ENCODE assay signal across 8 cellular contexts in genomic region chr6:163457637-163458561, GRCh38. TPM values are rescaled to one million over a fixed set of nuclear protein-coding genes. Genes with fewer than 3 reads are reported as not detected.
DNase-seq lines count a peak whose midpoint lies in the region; ATAC-seq and TF ChIP-seq lines count a peak whose summit lies in the region.

No MANE protein-coding gene starts in this region.

- no peaks in the 10 kb centered on the region for H3K36me3 ChIP-seq in ovary

- no peaks in the 10 kb centered on the region for H3K27me3 Mint-ChIP-seq in naive B cell

- no peak for TF ChIP-seq EP300 in ovary (IDR thresholded peaks at IDR 0.05)

- DNase-seq in EL, result peak; percentile 91
- DNase-seq in M059J (ENCODE audit: low read depth), result peak; percentile 87
- peak; percentile 89 to 96 for DNase-seq in cardiac fibroblast (ENCODE audit: low read depth in 2 of 2)
- DNase-seq in naive B cell, result no peak
- no peak for DNase-seq in GM20000 (ENCODE audit: low spot score)
- DNase-seq in NCI-H146 treated with DMSO at 0.1 percent for 48 hours (lab: John Stamatoyannopoulos, UW; ENCODE audit: unreplicated experiment), result no peak
- DNase-seq in ovary, result no peak

- no peak overlapping the region for H3K4me3 ChIP-seq in cardiac fibroblast (replicated peaks in 1 of 2; ENCODE audit: low read depth in 2 of 2, low read length in 2 of 2)
- H3K4me3 ChIP-seq in ovary, result no peak overlapping the region

- no peak overlapping the region for H3K27ac ChIP-seq in ovary

- WGBS in ovary, 3 donors, result 62 to 71% (median 67%) methylated on average over 3 of the region's 3 CpGs

- H3K4me1 ChIP-seq in ovary (ENCODE audit: insufficient read depth), result peaks cover 7% of the 10 kb centered on the region

- H3K27ac Mint-ChIP-seq in naive B cell, result peak overlapping the region; percentile 1 to 86 (median 24)

- H3K4me1 Mint-ChIP-seq in naive B cell, result peaks cover 38 to 64% (median 62%) of the 10 kb centered on the region in 3 donors

- no peak for TF ChIP-seq CTCF in cardiac fibroblast (IDR thresholded peaks at IDR 0.05; ENCODE audit: low read depth, low read length)
- TF ChIP-seq CTCF in GM20000 (IDR thresholded peaks at IDR 0.05; ENCODE audit: extremely low read depth, missing control alignments), result no peak
- no peak for TF ChIP-seq CTCF in ovary (IDR thresholded peaks at IDR 0.05)

- ATAC-seq in naive B cell (ENCODE audit: low read depth in 2 of 2) (no peak), GM21723 (IDR thresholded peaks at IDR 0.05; ENCODE audit: unreplicated experiment) (no peak)

- intact Hi-C loops in ovary (cut with DNase I), result no loop called here

- H3K9me3 Mint-ChIP-seq in naive B cell, result no peaks in the 10 kb centered on the region

- H3K27me3 ChIP-seq in ovary, result no peaks in the 10 kb centered on the region

- no peak for TF ChIP-seq POLR2A in ovary (IDR thresholded peaks at IDR 0.05)

- no peaks in the 10 kb centered on the region for H3K9me3 ChIP-seq in ovary

- peaks cover 0 to 15% of the 10 kb centered on the region in 2 donors for H3K36me3 Mint-ChIP-seq in naive B cell

- peak overlapping the region in 1 of 8 donors; percentile 17 for H3K4me3 Mint-ChIP-seq in naive B cell

RNA-seq across cellular contexts. Expression of gene QKI, which starts 43.4 kb away (rescaled TPM):
- 106 and 142 TPM in 2 replicates for total RNA-seq in M059J (2014; rRNA removed; shearing (Covaris generic))
- polyA plus RNA-seq in naive B cell (ENCODE audit: low read depth in 6 of 6) (10 to 100 TPM; 20.4 to 67.9 (median 26.6) TPM), ovary (10 to 100 TPM; 44.6 to 93.4 TPM)
- 100 to 1,000 TPM in 6 of 7 donors, 10 to 100 TPM in 1; 88.1 to 151 (median 123) TPM for total RNA-seq in ovary

Comparison
In these comparisons a context has a peak if more than half of its experiments do, and no peak if none do; other contexts are left out.
1. DNase-seq: peak in EL (single experiment), M059J (single experiment) and cardiac fibroblast (2 of 2); none in naive B cell (single experiment), GM20000 (single experiment), NCI-H146 treated with DMSO at 0.1 percent for 48 hours (single experiment) and ovary (0 of 5).